Comparison of ENCODE assay signal across 14 cellular contexts in the genomic region with DNA sequence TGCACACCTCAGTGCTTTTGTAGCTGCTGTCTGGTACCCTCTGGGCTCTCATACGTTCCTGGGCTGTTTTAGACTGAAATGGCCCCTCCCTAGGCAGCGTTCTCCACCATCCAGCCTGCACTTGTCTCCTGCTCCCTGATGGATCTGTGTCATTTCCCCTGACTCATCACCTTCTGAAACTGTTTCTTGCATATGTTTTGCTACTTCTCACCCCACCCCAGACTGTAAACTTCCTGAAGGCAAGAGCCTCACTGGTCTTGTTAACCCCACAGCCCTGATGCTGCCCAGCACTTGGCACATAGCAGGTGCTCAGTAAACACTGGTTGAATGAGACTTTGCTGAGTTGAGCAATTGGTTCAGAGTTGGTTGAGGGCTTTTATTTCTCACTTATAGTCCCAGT.
DNase-seq lines count a peak whose midpoint lies in the region; ATAC-seq and TF ChIP-seq lines count a peak whose summit lies in the region.
"Had no signal": no experiment of that assay in that cellular context is flagged by ENCODE, and none has a peak within 500 bp of the region (broad histone marks: within the 10 kb centered on the region; RNA-seq: fewer than 3 reads in every experiment).

No MANE protein-coding gene starts in this region.

- TF ChIP-seq POLR2A in heart left ventricle (IDR thresholded peaks at IDR 0.05), result no peak
- no peak for TF ChIP-seq POLR2A in suprapubic skin (IDR thresholded peaks at IDR 0.05)

- H3K27ac ChIP-seq in RWPE1 (peak overlapping the region; percentile 0; the same call in 1 of the 2 replicates), heart left ventricle (peak overlapping the region in 3 of 12 donors; percentile 2 to 62 (median 17)), suprapubic skin (peak overlapping the region; percentile 62)
- H3K27ac ChIP-seq: tibial artery had no signal

- TF ChIP-seq EP300 in suprapubic skin (IDR thresholded peaks at IDR 0.05), result no peak

- intact Hi-C loops in heart left ventricle (cut with DNase I), result no loop called here

- TF ChIP-seq CTCF in RWPE1 (conservative IDR thresholded peaks at IDR 0.05; ENCODE audit: low read depth), result no peak
- no peak for TF ChIP-seq CTCF in heart left ventricle (IDR thresholded peaks at IDR 0.05)
- TF ChIP-seq CTCF in suprapubic skin (IDR thresholded peaks at IDR 0.05), result no peak

- CTCF ChIA-PET in activated CD4-positive, alpha-beta T cell treated with anti-CD3 and anti-CD28 coated beads, Interleukin-2, amount 10 ng/mL, durations not matched to agents 7 days and 5 days (lab: Charles Lee), result no interaction called here
- CTCF ChIA-PET in RWPE1 (lab: Yijun Ruan, JAX), result interaction anchor here (0.6 kb wide), 1 partner anchor 43 kb away, joined by 4 read pairs; no protein-coding TSS in a partner anchor

- H3K4me1 ChIP-seq in heart left ventricle (peaks cover 0 to 37% (median 0%) of the 10 kb centered on the region in 12 donors), suprapubic skin (peaks cover 19% of the 10 kb centered on the region)
- H3K4me1 ChIP-seq: tibial artery had no signal

- no peak overlapping the region for H3K27ac Mint-ChIP-seq in activated CD4-positive, alpha-beta T cell treated with anti-CD3 and anti-CD28 coated beads, Interleukin-2, amount 10 ng/mL, durations not matched to agents 7 days and 5 days

- H3K4me3 ChIP-seq in heart left ventricle (no peak overlapping the region), suprapubic skin (no peak overlapping the region)
- H3K4me3 ChIP-seq: tibial artery had no signal

- H3K4me3 Mint-ChIP-seq in activated CD4-positive, alpha-beta T cell treated with anti-CD3 and anti-CD28 coated beads, Interleukin-2, amount 10 ng/mL, durations not matched to agents 7 days and 5 days, result no peak overlapping the region

- H3K27me3 Mint-ChIP-seq in activated CD4-positive, alpha-beta T cell treated with anti-CD3 and anti-CD28 coated beads, Interleukin-2, amount 10 ng/mL, durations not matched to agents 7 days and 5 days, result peaks cover 8% of the 10 kb centered on the region

- peaks cover 0 to 17% (median 5%) of the 10 kb centered on the region in 9 donors for H3K36me3 ChIP-seq in heart left ventricle
- H3K36me3 ChIP-seq in suprapubic skin, result peaks cover 13% of the 10 kb centered on the region

- H3K9me3 ChIP-seq in heart left ventricle (no peaks in the 10 kb centered on the region), suprapubic skin (no peaks in the 10 kb centered on the region)
- H3K9me3 ChIP-seq: Caco-2, tibial artery had no signal

- 41 to 69% (median 58%) methylated on average over 2 of the region's 2 CpGs for WGBS in heart left ventricle, 4 donors
- WGBS in suprapubic skin, result 43% methylated on average over 2 of the region's 2 CpGs

- DNase-seq in activated CD4-positive, alpha-beta T cell treated with anti-CD3 and anti-CD28 coated beads for 48 hours, result peak; percentile 18
- DNase-seq in activated CD4-positive, alpha-beta T cell treated with anti-CD3 and anti-CD28 coated beads, Interleukin-2, amount 10 ng/mL, durations not matched to agents 7 days and 5 days, result no peak
- DNase-seq in RWPE1 (ENCODE audit: low spot score), result peak; percentile 70
- DNase-seq in heart left ventricle, result no peak
- DNase-seq in suprapubic skin (ENCODE audit: low spot score in 2 of 2), result no peak
- no peak for DNase-seq in activated CD4-positive, CD25-positive, alpha-beta regulatory T cell (lab: John Stamatoyannopoulos, UW)
- DNase-seq: activated CD4-positive, alpha-beta T cell treated with anti-CD3 and anti-CD28 coated beads for 4 hours; Caco-2; kidney glomerular epithelial cell; NCI-H146; NCI-H69 had no signal

- POLR2A ChIA-PET in activated CD4-positive, alpha-beta T cell treated with anti-CD3 and anti-CD28 coated beads, Interleukin-2, amount 10 ng/mL, durations not matched to agents 7 days and 5 days (lab: Charles Lee), result no interaction called here
- POLR2A ChIA-PET in RWPE1 (lab: Yijun Ruan, JAX; ENCODE audit: low non-redundant PET), result no interaction called here

- peaks cover 0 to 4% (median 0%) of the 10 kb centered on the region in 9 donors for H3K27me3 ChIP-seq in heart left ventricle
- H3K27me3 ChIP-seq in suprapubic skin, result no peaks in the 10 kb centered on the region
- H3K27me3 ChIP-seq: tibial artery had no signal

- no peaks in the 10 kb centered on the region for H3K36me3 Mint-ChIP-seq in activated CD4-positive, alpha-beta T cell treated with anti-CD3 and anti-CD28 coated beads, Interleukin-2, amount 10 ng/mL, durations not matched to agents 7 days and 5 days (ENCODE audit: low read depth)

- H3K4me1 Mint-ChIP-seq in activated CD4-positive, alpha-beta T cell treated with anti-CD3 and anti-CD28 coated beads, Interleukin-2, amount 10 ng/mL, durations not matched to agents 7 days and 5 days, result peaks cover 5% of the 10 kb centered on the region

- peak in 3 of 4 donors; percentile 21 to 57 (median 44) for ATAC-seq in heart left ventricle
- no peak for ATAC-seq in GM18861 (IDR thresholded peaks at IDR 0.05; ENCODE audit: unreplicated experiment)
- no peak for ATAC-seq in HG02884 (IDR thresholded peaks at IDR 0.05; ENCODE audit: unreplicated experiment)

- no peaks in the 10 kb centered on the region for H3K9me3 Mint-ChIP-seq in activated CD4-positive, alpha-beta T cell treated with anti-CD3 and anti-CD28 coated beads, Interleukin-2, amount 10 ng/mL, durations not matched to agents 7 days and 5 days

Comparison
In these comparisons a context has a peak if more than half of its experiments do, and no peak if none do; other contexts are left out.
1. DNase-seq: peak in activated CD4-positive, alpha-beta T cell treated with anti-CD3 and anti-CD28 coated beads for 48 hours (single experiment) and RWPE1 (single experiment); none in activated CD4-positive, alpha-beta T cell treated with anti-CD3 and anti-CD28 coated beads, Interleukin-2, amount 10 ng/mL, durations not matched to agents 7 days and 5 days (single experiment), heart left ventricle (0 of 5), suprapubic skin (0 of 2) and activated CD4-positive, CD25-positive, alpha-beta regulatory T cell (0 of 4).
2. ATAC-seq: peak in heart left ventricle (3 of 4); none in GM18861 (single experiment) and HG02884 (single experiment).